ENCODE assay signal across 9 cellular contexts in genomic region chr9:109972026-109973005, GRCh38.
DNase-seq lines count a peak whose midpoint lies in the region; ATAC-seq and TF ChIP-seq lines count a peak whose summit lies in the region.
"Had no signal": no experiment of that assay in that cellular context is flagged by ENCODE, and none has a peak within 500 bp of the region (broad histone marks: within the 10 kb centered on the region; RNA-seq: fewer than 3 reads in every experiment).

No MANE protein-coding gene starts in this region.

- H3K27ac Mint-ChIP-seq in endodermal cell: no peak overlapping the region

- no peaks in the 10 kb centered on the region for H3K27me3 ChIP-seq in endodermal cell (ENCODE audit: control insufficient read depth, insufficient read depth, low read length, poor library complexity, severe bottlenecking)

- 89% methylated on average over 3 to 6 of the region's 6 CpGs for whole genome bisulfite sequencing in endodermal cell (ENCODE audit: insufficient coverage in 1 of 2, insufficient read length in 1 of 2), 2 experiments

- no peaks in the 10 kb centered on the region for H3K36me3 ChIP-seq in endodermal cell (ENCODE audit: control insufficient read depth, insufficient read depth, low read length)

- no peaks in the 10 kb centered on the region for H3K36me3 Mint-ChIP-seq in endodermal cell (ENCODE audit: low read depth)

- no peaks in the 10 kb centered on the region for H3K27me3 Mint-ChIP-seq in endodermal cell (ENCODE audit: insufficient read depth)

- no peaks in the 10 kb centered on the region for H3K9me3 ChIP-seq in endodermal cell (ENCODE audit: control insufficient read depth, low read length)

- no peak overlapping the region for H3K9ac ChIP-seq in endodermal cell (ENCODE audit: extremely low read depth, low read length, poor library complexity, severe bottlenecking)
- H3K9ac ChIP-seq: parathyroid adenoma had no signal

- H3K4me3 Mint-ChIP-seq in endodermal cell: no peak overlapping the region

- H3K9me3 Mint-ChIP-seq in endodermal cell: no peaks in the 10 kb centered on the region

- TF ChIP-seq CTCF in GM12875 (IDR thresholded peaks at IDR 0.05; ENCODE audit: borderline replicate concordance, insufficient read depth, low read depth, low read length) (peak; percentile 58), endodermal cell (conservative IDR thresholded peaks at IDR 0.05) (peak; percentile 56)

- no peaks in the 10 kb centered on the region for H3K4me1 ChIP-seq in endodermal cell (ENCODE audit: control insufficient read depth, insufficient read depth, low read length)
- H3K4me1 ChIP-seq: parathyroid adenoma had no signal

- no peaks in the 10 kb centered on the region for H3K4me1 Mint-ChIP-seq in endodermal cell

- H3K27ac ChIP-seq in endodermal cell (ENCODE audit: low read depth, low read length): no peak overlapping the region
- H3K27ac ChIP-seq: parathyroid adenoma had no signal

- no peak overlapping the region for H3K4me3 ChIP-seq in GM12875 (ENCODE audit: low read depth, low read length)
- no peak overlapping the region for H3K4me3 ChIP-seq in endodermal cell (ENCODE audit: low read length)

- no peak for DNase-seq in endodermal cell
- no peak for DNase-seq in NCI-H1048 (lab: John Stamatoyannopoulos, UW)
- DNase-seq in NCI-H2171 (lab: John Stamatoyannopoulos, UW): no peak
- no peak for DNase-seq in SKM-1 (lab: John Stamatoyannopoulos, UW; ENCODE audit: unreplicated experiment)
- no peak for DNase-seq in activated CD4-positive, alpha-beta T cell treated with anti-CD3 and anti-CD28 coated beads, Interleukin-2, amount 50 U/mL, for 48 hours

- ATAC-seq in GM21390 (IDR thresholded peaks at IDR 0.05; ENCODE audit: unreplicated experiment): peak; percentile 41
- ATAC-seq in HG03558 (IDR thresholded peaks at IDR 0.05; ENCODE audit: extremely low read depth, unreplicated experiment): peak; percentile 36
